38 cellular contexts compared by ENCODE assay signal in the genomic region with DNA sequence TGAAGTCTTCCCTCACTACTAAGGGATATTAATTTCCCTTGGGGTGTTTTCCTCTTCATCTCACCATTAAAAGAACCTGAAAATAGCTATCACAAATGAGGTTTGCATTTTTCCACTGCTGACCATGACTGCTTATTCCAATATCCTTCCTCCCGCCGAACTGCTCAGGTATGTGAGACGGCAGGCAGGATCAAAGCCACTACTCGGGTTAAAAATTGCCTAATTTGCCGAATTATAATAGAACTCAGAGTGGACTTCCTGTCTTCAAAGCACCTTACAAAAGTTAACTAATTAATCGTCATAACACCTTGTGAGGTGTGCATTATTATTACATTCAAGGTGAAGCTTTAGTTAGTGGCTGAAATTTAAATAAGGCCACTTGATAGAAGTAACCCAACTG.
"Had no signal": no experiment of that assay in that cellular context is flagged by ENCODE, and none has a peak within 500 bp of the region (broad histone marks: within the 10 kb centered on the region; RNA-seq: fewer than 3 reads in every experiment).

No MANE protein-coding gene starts in this region.

- FAIRE-seq: astrocyte, TTC549 had no signal

- H3K36me3 Mint-ChIP-seq: activated CD4-positive, alpha-beta memory T cell treated with anti-CD3 and anti-CD28 coated beads for 36 hours; activated naive CD8-positive, alpha-beta T cell treated with anti-CD3 and anti-CD28 coated beads for 36 hours had no signal

- H3K9me3 Mint-ChIP-seq: activated B cell treated with CpG ODN at 0.5 μM for 24 hours; activated CD4-positive, alpha-beta T cell treated with anti-CD3 and anti-CD28 coated beads, Interleukin-2, amount 10 ng/mL, durations not matched to agents 24 days and 14 days; activated T-helper 1 cell treated with anti-CD3 and anti-CD28 coated beads, Interleukin-12 subunit alpha, Interleukin-12 subunit beta, Interleukin-2, Interleukin-4 antibody, amounts not matched to agents 30 ng/mL and 10 ng/mL and 1 ng/mL, durations not matched to agents 14 hours and 24 hours and 36 hours; T-helper 1 cell treated with Interleukin-12 subunit alpha and Interleukin-12 subunit beta and Interleukin-4 antibody, amounts not matched to agents 30 μg/mL and 1 μg/mL, for 36 hours; T-helper 2 cell treated with Interferon-gamma antibody and Interleukin-4, amounts not matched to agents 5 μg/mL and 100 μg/mL, for 36 hours had no signal

- H3K4me3 Mint-ChIP-seq: activated B cell treated with CpG ODN at 0.5 μM for 24 hours; activated CD4-positive, alpha-beta memory T cell treated with anti-CD3 and anti-CD28 coated beads for 36 hours; activated CD4-positive, alpha-beta T cell treated with anti-CD3 and anti-CD28 coated beads, Interleukin-2, amount 10 ng/mL, durations not matched to agents 24 days and 14 days; activated CD8-positive, alpha-beta T cell treated with anti-CD3 and anti-CD28 coated beads for 36 hours; activated naive CD4-positive, alpha-beta T cell treated with anti-CD3 and anti-CD28 coated beads for 36 hours; activated naive CD8-positive, alpha-beta T cell treated with anti-CD3 and anti-CD28 coated beads for 36 hours; activated T-cell treated with anti-CD3 and anti-CD28 coated beads, Interleukin-2, amount 50 U/mL, for 4 hours; activated T-cell treated with anti-CD3 and anti-CD28 coated beads, Interleukin-2, amount 50 U/mL, for 72 hours; activated T-helper 1 cell treated with anti-CD3 and anti-CD28 coated beads, Interleukin-12 subunit alpha, Interleukin-12 subunit beta, Interleukin-2, Interleukin-4 antibody, amounts not matched to agents 30 ng/mL and 10 ng/mL and 1 ng/mL, durations not matched to agents 14 hours and 24 hours and 36 hours; activated T-helper 17 cell treated with anti-CD3 and anti-CD28 coated beads, Interleukin-2, amount 50 U/mL, for 72 hours; T-helper 1 cell treated with Interleukin-12 subunit alpha and Interleukin-12 subunit beta and Interleukin-4 antibody, amounts not matched to agents 30 μg/mL and 1 μg/mL, for 36 hours; T-helper 2 cell treated with Interferon-gamma antibody and Interleukin-4, amounts not matched to agents 5 μg/mL and 100 μg/mL, for 36 hours had no signal

- H3K27ac ChIP-seq: adrenal gland, body of pancreas, brain microvascular endothelial cell, breast epithelium, VCaP had no signal

- H3K27ac Mint-ChIP-seq: activated B cell treated with CpG ODN at 0.5 μM for 24 hours; activated CD4-positive, alpha-beta memory T cell treated with anti-CD3 and anti-CD28 coated beads for 36 hours; activated CD4-positive, alpha-beta T cell treated with anti-CD3 and anti-CD28 coated beads, Interleukin-2, amount 10 ng/mL, durations not matched to agents 24 days and 14 days; activated CD8-positive, alpha-beta T cell treated with anti-CD3 and anti-CD28 coated beads for 36 hours; activated naive CD4-positive, alpha-beta T cell treated with anti-CD3 and anti-CD28 coated beads for 36 hours; activated naive CD4-positive, alpha-beta T cell treated with anti-CD3 and anti-CD28 coated beads, Interleukin-2, amount 50 U/mL, for 72 hours; activated naive CD8-positive, alpha-beta T cell treated with anti-CD3 and anti-CD28 coated beads for 36 hours; activated T-cell treated with anti-CD3 and anti-CD28 coated beads, Interleukin-2, amount 50 U/mL, for 72 hours; activated T-helper 1 cell treated with anti-CD3 and anti-CD28 coated beads, Interleukin-12 subunit alpha, Interleukin-12 subunit beta, Interleukin-2, Interleukin-4 antibody, amounts not matched to agents 30 ng/mL and 10 ng/mL and 1 ng/mL, durations not matched to agents 14 hours and 24 hours and 36 hours; activated T-helper 17 cell treated with anti-CD3 and anti-CD28 coated beads, Interleukin-2, amount 50 U/mL, for 72 hours; T-helper 1 cell treated with Interleukin-12 subunit alpha and Interleukin-12 subunit beta and Interleukin-4 antibody, amounts not matched to agents 30 μg/mL and 1 μg/mL, for 36 hours; T-helper 2 cell treated with Interferon-gamma antibody and Interleukin-4, amounts not matched to agents 5 μg/mL and 100 μg/mL, for 36 hours had no signal

- DNase-seq: activated B cell treated with CpG ODN at 0.5 μM for 24 hours; activated CD4-positive, alpha-beta memory T cell treated with anti-CD3 and anti-CD28 coated beads for 36 hours; activated CD4-positive, alpha-beta T cell treated with anti-CD3 and anti-CD28 coated beads for 4 hours; activated CD4-positive, alpha-beta T cell treated with anti-CD3 and anti-CD28 coated beads, Interleukin-2, amount 10 ng/mL, durations not matched to agents 24 days and 14 days; activated CD4-positive, alpha-beta T cell treated with anti-CD3 and anti-CD28 coated beads, Interleukin-2, amount 50 U/mL, for 1 hour; activated CD4-positive, alpha-beta T cell treated with anti-CD3 and anti-CD28 coated beads, Interleukin-2, amount 50 U/mL, for 4 hours; activated CD4-positive, CD25-positive, alpha-beta regulatory T cell treated with anti-CD3 and anti-CD28 coated beads, Interleukin-2, amount 50 U/mL, for 72 hours; activated CD8-positive, alpha-beta memory T cell treated with anti-CD3 and anti-CD28 coated beads, Interleukin-2, amount 50 U/mL, for 4 hours; activated CD8-positive, alpha-beta T cell treated with anti-CD3 and anti-CD28 coated beads for 36 hours; activated effector memory CD4-positive, alpha-beta T cell treated with anti-CD3 and anti-CD28 coated beads, Interleukin-2, amount 50 U/mL, for 16 hours; activated gamma-delta T cell treated with Interleukin-2 at 50 U/mL for 16 hours; activated naive CD4-positive, alpha-beta T cell; activated naive CD4-positive, alpha-beta T cell treated with anti-CD3 and anti-CD28 coated beads for 36 hours; activated naive CD4-positive, alpha-beta T cell treated with anti-CD3 and anti-CD28 coated beads, Interleukin-2, amount 50 U/mL, for 16 hours; activated naive CD8-positive, alpha-beta T cell treated with anti-CD3 and anti-CD28 coated beads for 36 hours; activated T-cell treated with anti-CD3 and anti-CD28 coated beads for 4 hours; activated T-cell treated with anti-CD3 and anti-CD28 coated beads, Interleukin-2, amount 50 U/mL, for 1 hour; activated T-cell treated with anti-CD3 and anti-CD28 coated beads, Interleukin-2, amount 50 U/mL, for 4 hours; activated T-cell treated with anti-CD3 and anti-CD28 coated beads, Interleukin-2, amount 50 U/mL, for 72 hours; adrenal gland; amniotic stem cell; aorta; body of pancreas; brain microvascular endothelial cell; central memory CD4-positive, alpha-beta T cell; SW 1271; T-helper 1 cell; T-helper 2 cell; T-helper 9 cell had no signal

- H3K4me1 ChIP-seq: adrenal gland, body of pancreas, breast epithelium had no signal

- ATAC-seq: activated CD8-positive, alpha-beta T cell treated with anti-CD3 and anti-CD28 coated beads for 36 hours; activated naive CD4-positive, alpha-beta T cell treated with anti-CD3 and anti-CD28 coated beads, Interleukin-2, amount 50 U/mL, for 72 hours; activated T-cell treated with anti-CD3 and anti-CD28 coated beads, Interleukin-2, amount 50 U/mL, for 4 hours; activated T-cell treated with anti-CD3 and anti-CD28 coated beads, Interleukin-2, amount 50 U/mL, for 72 hours; activated T-helper 17 cell treated with anti-CD3 and anti-CD28 coated beads, Interleukin-2, amount 50 U/mL, for 72 hours; body of pancreas had no signal

- H3K4me1 Mint-ChIP-seq: activated B cell treated with CpG ODN at 0.5 μM for 24 hours; activated CD4-positive, alpha-beta T cell treated with anti-CD3 and anti-CD28 coated beads, Interleukin-2, amount 10 ng/mL, durations not matched to agents 24 days and 14 days; activated naive CD8-positive, alpha-beta T cell treated with anti-CD3 and anti-CD28 coated beads for 36 hours; activated T-helper 17 cell treated with anti-CD3 and anti-CD28 coated beads, Interleukin-2, amount 50 U/mL, for 72 hours had no signal

- H3K27me3 ChIP-seq: adrenal gland, body of pancreas, brain microvascular endothelial cell, breast epithelium had no signal

- H3K27me3 Mint-ChIP-seq: activated B cell treated with CpG ODN at 0.5 μM for 24 hours; activated CD4-positive, alpha-beta memory T cell treated with anti-CD3 and anti-CD28 coated beads for 36 hours; activated CD4-positive, alpha-beta T cell treated with anti-CD3 and anti-CD28 coated beads, Interleukin-2, amount 10 ng/mL, durations not matched to agents 24 days and 14 days; activated CD8-positive, alpha-beta T cell treated with anti-CD3 and anti-CD28 coated beads for 36 hours; activated naive CD8-positive, alpha-beta T cell treated with anti-CD3 and anti-CD28 coated beads for 36 hours; activated T-helper 17 cell treated with anti-CD3 and anti-CD28 coated beads, Interleukin-2, amount 50 U/mL, for 72 hours had no signal

- H3K9me3 ChIP-seq: adrenal gland, body of pancreas, breast epithelium had no signal

- H3K4me3 ChIP-seq: adrenal gland, body of pancreas, breast epithelium had no signal

- H3K36me3 ChIP-seq: adrenal gland, brain microvascular endothelial cell, breast epithelium had no signal
